9 cellular contexts compared by ENCODE assay signal in the genomic region with DNA sequence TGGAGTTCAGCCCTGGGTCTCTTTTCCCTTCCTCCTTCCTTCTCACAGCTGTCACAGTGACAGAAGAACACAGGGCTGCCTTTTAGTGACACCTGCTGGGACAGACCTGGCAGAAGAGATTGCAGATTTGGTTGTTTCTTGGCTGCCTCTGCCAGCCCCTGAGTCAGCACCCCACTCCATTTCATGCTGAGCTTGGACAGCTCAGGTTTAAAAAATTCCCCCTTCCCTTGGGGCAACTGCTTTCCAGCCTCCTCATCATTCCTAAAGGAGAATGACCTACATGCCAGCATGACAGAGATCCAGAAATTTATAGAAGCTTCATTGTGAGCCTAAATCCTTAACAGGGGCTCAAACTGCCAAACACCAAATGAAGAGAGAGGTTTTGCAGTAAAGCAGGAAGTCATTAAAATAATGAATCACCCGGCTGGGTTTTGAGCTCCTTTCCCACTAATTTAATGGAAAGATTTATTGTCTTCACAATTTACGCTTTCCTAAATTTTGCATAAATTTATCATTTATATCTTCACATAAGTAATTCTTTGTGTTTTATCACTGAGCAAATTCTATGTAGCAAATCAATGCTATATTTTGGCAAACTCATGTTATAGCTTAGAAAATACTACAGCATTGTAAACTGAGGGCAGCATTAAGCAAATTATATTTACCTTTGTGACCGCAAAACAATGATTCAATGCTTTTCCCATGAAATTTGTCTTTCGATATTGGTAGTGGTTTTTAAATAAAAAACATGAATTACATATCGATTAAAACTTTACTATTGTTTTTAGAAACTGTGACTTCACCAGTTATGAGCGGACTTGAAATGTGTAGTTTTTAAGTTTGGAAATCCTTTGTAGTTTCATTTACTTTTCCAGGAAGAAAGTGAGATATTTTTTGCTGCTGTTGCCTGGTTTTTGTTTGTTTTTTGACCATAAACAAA.
DNase-seq lines count a peak whose midpoint lies in the region; ATAC-seq, FAIRE-seq and TF ChIP-seq lines count a peak whose summit lies in the region.
"Had no signal": no experiment of that assay in that cellular context is flagged by ENCODE, and none has a peak within 500 bp of the region (broad histone marks: within the 10 kb centered on the region; RNA-seq: fewer than 3 reads in every experiment).

No MANE protein-coding gene starts in this region.

- H3K4me1 ChIP-seq in body of pancreas (no peaks in the 10 kb centered on the region), left lung (no peaks in the 10 kb centered on the region)

- TF ChIP-seq POLR2A in body of pancreas (IDR thresholded peaks at IDR 0.05), result no peak
- TF ChIP-seq POLR2A in GM12892 (IDR thresholded peaks at IDR 0.05; ENCODE audit: low read depth, low read length), result no peak
- no peak for TF ChIP-seq POLR2A in lower leg skin (IDR thresholded peaks at IDR 0.05)

- peak in 4 of 7 experiments; percentile 23 to 36 (median 30) for TF ChIP-seq CTCF in body of pancreas (IDR thresholded peaks at IDR 0.05)
- TF ChIP-seq CTCF in left lung (IDR thresholded peaks at IDR 0.05), result no peak
- no peak for TF ChIP-seq CTCF in lower leg skin (IDR thresholded peaks at IDR 0.05)

- H3K9me3 ChIP-seq in body of pancreas (no peaks in the 10 kb centered on the region), left lung (no peaks in the 10 kb centered on the region)

- H3K27ac ChIP-seq in body of pancreas (no peak overlapping the region), left lung (no peak overlapping the region)
- H3K27ac ChIP-seq: HL-60 had no signal

- DNase-seq in EL (peak; percentile 76), NCI-H2029 treated with DMSO at 0.1 percent for 48 hours (lab: John Stamatoyannopoulos, UW) (peak; percentile 30), body of pancreas (peak; percentile 31 to 50 (median 42)), left lung (peak in 1 of 2 donors; percentile 30), GM12892 (ENCODE audit: insufficient read length) (no peak), lower leg skin (ENCODE audit: low spot score in 2 of 2) (no peak)
- DNase-seq in activated CD4-positive, alpha-beta T cell treated with anti-CD3 and anti-CD28 coated beads, Interleukin-2, amount 10 ng/mL, durations not matched to agents 24 days and 14 days, result no peak
- DNase-seq in stimulated activated effector memory CD8-positive, alpha-beta T cell treated with anti-CD3 and anti-CD28 coated beads, Interleukin-12 subunit alpha, Interleukin-12 subunit beta, amount 100 ng/mL, for 72 hours (ENCODE audit: low spot score in 2 of 2), result no peak

- no peaks in the 10 kb centered on the region for H3K27me3 Mint-ChIP-seq in activated CD4-positive, alpha-beta T cell treated with anti-CD3 and anti-CD28 coated beads, Interleukin-2, amount 10 ng/mL, durations not matched to agents 24 days and 14 days

- no peaks in the 10 kb centered on the region for H3K36me3 ChIP-seq in body of pancreas (replicated peaks in 1 of 2; ENCODE audit: insufficient read depth in 1 of 2, low read depth in 2 of 2)
- no peaks in the 10 kb centered on the region for H3K36me3 ChIP-seq in left lung

- intact Hi-C loops in body of pancreas (cut with DNase I), result no loop called here
- intact Hi-C loops in left lung (cut with DNase I), result no loop called here
- intact Hi-C loops in activated CD4-positive, alpha-beta T cell treated with anti-CD3 and anti-CD28 coated beads, Interleukin-2, amount 10 ng/mL, durations not matched to agents 24 days and 14 days (cut with micrococcal nuclease), result no loop called here
- intact Hi-C loops in lower leg skin (cut with DNase I; ENCODE audit: low total_unique reads), result no loop called here

- H3K4me1 Mint-ChIP-seq in activated CD4-positive, alpha-beta T cell treated with anti-CD3 and anti-CD28 coated beads, Interleukin-2, amount 10 ng/mL, durations not matched to agents 24 days and 14 days, result no peaks in the 10 kb centered on the region
- no peaks in the 10 kb centered on the region for H3K4me1 Mint-ChIP-seq in stimulated activated effector memory CD8-positive, alpha-beta T cell treated with anti-CD3 and anti-CD28 coated beads, Interleukin-12 subunit alpha, Interleukin-12 subunit beta, amount 100 ng/mL, for 72 hours

- no peak overlapping the region for H3K4me3 Mint-ChIP-seq in activated CD4-positive, alpha-beta T cell treated with anti-CD3 and anti-CD28 coated beads, Interleukin-2, amount 10 ng/mL, durations not matched to agents 24 days and 14 days
- H3K4me3 Mint-ChIP-seq in stimulated activated effector memory CD8-positive, alpha-beta T cell treated with anti-CD3 and anti-CD28 coated beads, Interleukin-12 subunit alpha, Interleukin-12 subunit beta, amount 100 ng/mL, for 72 hours, result no peak overlapping the region

- no peaks in the 10 kb centered on the region for H3K27me3 ChIP-seq in body of pancreas
- no peaks in the 10 kb centered on the region for H3K27me3 ChIP-seq in left lung

- H3K4me3 ChIP-seq in body of pancreas (no peak overlapping the region), left lung (no peak overlapping the region), lower leg skin (ENCODE audit: low read depth, poor library complexity, severe bottlenecking) (no peak overlapping the region)

- 60 to 63% methylated on average over 6 of the region's 6 CpGs for WGBS in body of pancreas, 2 donors
- WGBS in lower leg skin, 2 donors, result 58% methylated on average over 6 of the region's 6 CpGs

- H3K36me3 Mint-ChIP-seq in activated CD4-positive, alpha-beta T cell treated with anti-CD3 and anti-CD28 coated beads, Interleukin-2, amount 10 ng/mL, durations not matched to agents 24 days and 14 days (ENCODE audit: low read depth), result no peaks in the 10 kb centered on the region
- no peaks in the 10 kb centered on the region for H3K36me3 Mint-ChIP-seq in stimulated activated effector memory CD8-positive, alpha-beta T cell treated with anti-CD3 and anti-CD28 coated beads, Interleukin-12 subunit alpha, Interleukin-12 subunit beta, amount 100 ng/mL, for 72 hours

- H3K27ac Mint-ChIP-seq in activated CD4-positive, alpha-beta T cell treated with anti-CD3 and anti-CD28 coated beads, Interleukin-2, amount 10 ng/mL, durations not matched to agents 24 days and 14 days, result no peak overlapping the region
- no peak overlapping the region for H3K27ac Mint-ChIP-seq in stimulated activated effector memory CD8-positive, alpha-beta T cell treated with anti-CD3 and anti-CD28 coated beads, Interleukin-12 subunit alpha, Interleukin-12 subunit beta, amount 100 ng/mL, for 72 hours

- peaks cover under 1% of the 10 kb centered on the region for H3K9me3 Mint-ChIP-seq in activated CD4-positive, alpha-beta T cell treated with anti-CD3 and anti-CD28 coated beads, Interleukin-2, amount 10 ng/mL, durations not matched to agents 24 days and 14 days
- peaks cover 9% of the 10 kb centered on the region for H3K9me3 Mint-ChIP-seq in stimulated activated effector memory CD8-positive, alpha-beta T cell treated with anti-CD3 and anti-CD28 coated beads, Interleukin-12 subunit alpha, Interleukin-12 subunit beta, amount 100 ng/mL, for 72 hours

- no peak for FAIRE-seq in GM12892 (lab: Jason Lieb, UNC)

- peak; percentile 77 for ATAC-seq in body of pancreas
- peak; percentile 86 for ATAC-seq in left lung
- ATAC-seq in stimulated activated effector memory CD8-positive, alpha-beta T cell treated with anti-CD3 and anti-CD28 coated beads, Interleukin-12 subunit alpha, Interleukin-12 subunit beta, amount 100 ng/mL, for 72 hours, result no peak

Comparison
In these comparisons a context has a peak if more than half of its experiments do, and no peak if none do; other contexts are left out.
1. DNase-seq: peak in EL (single experiment), NCI-H2029 treated with DMSO at 0.1 percent for 48 hours (single experiment) and body of pancreas (4 of 4); none in GM12892 (single experiment), activated CD4-positive, alpha-beta T cell treated with anti-CD3 and anti-CD28 coated beads, Interleukin-2, amount 10 ng/mL, durations not matched to agents 24 days and 14 days (single experiment), stimulated activated effector memory CD8-positive, alpha-beta T cell treated with anti-CD3 and anti-CD28 coated beads, Interleukin-12 subunit alpha, Interleukin-12 subunit beta, amount 100 ng/mL, for 72 hours (0 of 2) and lower leg skin (0 of 2).
2. CTCF ChIP-seq: peak in body of pancreas (4 of 7); none in left lung (0 of 2) and lower leg skin (0 of 3).